8 cellular contexts compared by ENCODE assay signal in genomic region chr4:83034630-83035494, GRCh38. TPM values are rescaled to one million over a fixed set of nuclear protein-coding genes. Genes with fewer than 3 reads are reported as not detected.
A peak's percentile ranks its signal among the peaks of the same experiment; 100 is the strongest.
DNase-seq lines count a peak whose midpoint lies in the region; ATAC-seq and TF ChIP-seq lines count a peak whose summit lies in the region.

Gene COPS4, plus strand, starts transcription at chr4:83035183. Its CDS starts 42 bp downstream, at chr4:83035225.

- DNase-seq in Ammon's horn (ENCODE audit: low spot score), result peak; percentile 100
- DNase-seq in NCI-H510A (lab: John Stamatoyannopoulos, UW), result peak; percentile 98
- peak; percentile 92 for DNase-seq in activated CD4-positive, alpha-beta T cell treated with anti-CD3 and anti-CD28 coated beads for 1 hour
- peak; percentile 98 for DNase-seq in cerebellum (ENCODE audit: low spot score)
- DNase-seq in islet precursor cell, result peak; percentile 99
- DNase-seq in stimulated activated CD4-positive, alpha-beta T cell treated with anti-CD3 and anti-CD28 coated beads, Interleukin-12 subunit alpha, Interleukin-12 subunit beta, amount 100 ng/mL, for 48 hours (ENCODE audit: low read depth in 2 of 3, low spot score in 1 of 3), result peak; percentile 92 to 95 (median 92)

- peak; percentile 97 for ATAC-seq in HG03439 (IDR thresholded peaks at IDR 0.05; ENCODE audit: unreplicated experiment)

- TF ChIP-seq POLR2A in GM19193 (IDR thresholded peaks at IDR 0.05; ENCODE audit: extremely low read depth, insufficient read depth, insufficient read length), result peak; percentile 76

RNA-seq across cellular contexts. Expression of gene COPS4, which starts in this region (rescaled TPM):
- total RNA-seq in cerebellum, result 101 TPM

Comparison
In these comparisons a context has a peak if more than half of its experiments do, and no peak if none do; other contexts are left out.
1. Peak in every context shown above with its lines: DNase-seq and ATAC-seq.